ENCODE assay signal across 15 cellular contexts in genomic region chr22:38303974-38304373, GRCh38. TPM values are rescaled to one million over a fixed set of nuclear protein-coding genes. Genes with fewer than 3 reads are reported as not detected.
DNase-seq lines count a peak whose midpoint lies in the region; ATAC-seq and TF ChIP-seq lines count a peak whose summit lies in the region.
"Had no signal": no experiment of that assay in that cellular context is flagged by ENCODE, and none has a peak within 500 bp of the region (broad histone marks: within the 10 kb centered on the region; RNA-seq: fewer than 3 reads in every experiment).

No MANE protein-coding gene starts in this region.

- H3K36me3 Mint-ChIP-seq in endothelial cell (ENCODE audit: low read depth, unreplicated experiment): peaks cover 29% of the 10 kb centered on the region

- H3K9ac ChIP-seq in trophoblast cell (ENCODE audit: low read length): no peak overlapping the region

- no peak overlapping the region for H3K23ac ChIP-seq in trophoblast cell (ENCODE audit: low read length)

- H3K36me3 ChIP-seq in A673 (ENCODE audit: insufficient read depth, low read length, poor library complexity, severe bottlenecking): peaks cover 68% of the 10 kb centered on the region
- peaks cover 67 to 73% of the 10 kb centered on the region in 2 experiments for H3K36me3 ChIP-seq in trophoblast cell (ENCODE audit: control insufficient read depth in 1 of 2, insufficient read depth in 2 of 2, low read length in 2 of 2)
- peaks cover 4% of the 10 kb centered on the region for H3K36me3 ChIP-seq in mucosa of descending colon (ENCODE audit: low read depth)

- H2BK12ac ChIP-seq in trophoblast cell (ENCODE audit: low read length): no peak overlapping the region

- no peak for TF ChIP-seq CTCF in A673 (conservative IDR thresholded peaks at IDR 0.05; ENCODE audit: low read depth, low read length)
- TF ChIP-seq CTCF in RWPE1 (conservative IDR thresholded peaks at IDR 0.05; ENCODE audit: low read depth): no peak
- no peak for TF ChIP-seq CTCF in endothelial cell (IDR thresholded peaks at IDR 0.05; ENCODE audit: unreplicated experiment)
- no peak for TF ChIP-seq CTCF in mucosa of descending colon (IDR thresholded peaks at IDR 0.05)

- ATAC-seq in mucosa of descending colon: no peak
- no peak for ATAC-seq in HG03354 (IDR thresholded peaks at IDR 0.05; ENCODE audit: poor library complexity, severe bottlenecking, unreplicated experiment)
- ATAC-seq: Panc1 had no signal

- no peak overlapping the region for H3K14ac ChIP-seq in trophoblast cell (ENCODE audit: low read length)

- DNase-seq in A673 (ENCODE audit: low spot score) (no peak), RWPE1 (ENCODE audit: low spot score) (no peak), endothelial cell (ENCODE audit: low spot score) (no peak), trophoblast cell (no peak), hypothalamus (lab: John Stamatoyannopoulos, UW) (no peak), mucosa of descending colon (no peak), germinal center (ENCODE audit: low spot score) (no peak)
- DNase-seq: activated CD4-positive, alpha-beta T cell treated with anti-CD3 and anti-CD28 coated beads, Interleukin-2, amount 10 ng/mL, durations not matched to agents 24 days and 14 days; activated gamma-delta T cell; DMS53; MV-4-11; small intestine had no signal

- peaks cover 9% of the 10 kb centered on the region for H3K27me3 Mint-ChIP-seq in endothelial cell (ENCODE audit: unreplicated experiment)
- H3K27me3 Mint-ChIP-seq: activated CD4-positive, alpha-beta T cell treated with anti-CD3 and anti-CD28 coated beads, Interleukin-2, amount 10 ng/mL, durations not matched to agents 24 days and 14 days had no signal

- no peaks in the 10 kb centered on the region for H3K9me3 Mint-ChIP-seq in endothelial cell (ENCODE audit: unreplicated experiment)
- H3K9me3 Mint-ChIP-seq: activated CD4-positive, alpha-beta T cell treated with anti-CD3 and anti-CD28 coated beads, Interleukin-2, amount 10 ng/mL, durations not matched to agents 24 days and 14 days had no signal

- H3K4me3 ChIP-seq in A673 (ENCODE audit: low read depth, low read length, poor library complexity, severe bottlenecking) (no peak overlapping the region), trophoblast cell (ENCODE audit: low read depth, low read length) (no peak overlapping the region), mucosa of descending colon (no peak overlapping the region)
- H3K4me3 ChIP-seq: cardiac muscle cell had no signal

- no peak overlapping the region for H4K12ac ChIP-seq in trophoblast cell (ENCODE audit: low read depth, low read length)

- H3K4me1 ChIP-seq in A673 (ENCODE audit: insufficient read depth, low read length, poor library complexity, severe bottlenecking) (peaks cover 29% of the 10 kb centered on the region), trophoblast cell (ENCODE audit: control insufficient read depth in 1 of 2, insufficient read depth in 2 of 2, low read length in 2 of 2) (peaks cover 21 to 27% of the 10 kb centered on the region in 2 experiments), mucosa of descending colon (ENCODE audit: low read depth) (peaks cover 16% of the 10 kb centered on the region)

- peaks cover 9% of the 10 kb centered on the region for H3K79me1 ChIP-seq in trophoblast cell (ENCODE audit: low read length)

- H3K27ac Mint-ChIP-seq in endothelial cell (ENCODE audit: unreplicated experiment): peak overlapping the region; percentile 31
- H3K27ac Mint-ChIP-seq: activated CD4-positive, alpha-beta T cell treated with anti-CD3 and anti-CD28 coated beads, Interleukin-2, amount 10 ng/mL, durations not matched to agents 24 days and 14 days had no signal

- H4K91ac ChIP-seq in trophoblast cell (ENCODE audit: low read depth, low read length): no peak overlapping the region

- no TSS peak for BruUV-seq in A673 (replicated peaks; lab: Mats Ljungman, UMichigan)

- no peak overlapping the region for H3K4me2 ChIP-seq in trophoblast cell (ENCODE audit: low read length)

- no peak overlapping the region for H2AFZ ChIP-seq in trophoblast cell (ENCODE audit: insufficient read depth, low read length, poor library complexity)

- H2AK5ac ChIP-seq in trophoblast cell (ENCODE audit: low read length): no peak overlapping the region

- no peak overlapping the region for H3K4me3 Mint-ChIP-seq in endothelial cell (ENCODE audit: unreplicated experiment)
- H3K4me3 Mint-ChIP-seq: activated CD4-positive, alpha-beta T cell treated with anti-CD3 and anti-CD28 coated beads, Interleukin-2, amount 10 ng/mL, durations not matched to agents 24 days and 14 days had no signal

- H4K8ac ChIP-seq in trophoblast cell (ENCODE audit: low read depth, low read length): no peak overlapping the region

- H3K27ac ChIP-seq in A673 (ENCODE audit: low read depth, low read length, poor library complexity, severe bottlenecking) (peak overlapping the region; percentile 51), RWPE1 (peak overlapping the region; percentile 98), trophoblast cell (ENCODE audit: low read depth, low read length) (no peak overlapping the region)
- H3K27ac ChIP-seq: cardiac muscle cell had no signal

- peak overlapping the region; percentile 9 for H3K4ac ChIP-seq in trophoblast cell (ENCODE audit: low read depth, low read length)

- H3K27me3 ChIP-seq in A673 (replicated peaks; ENCODE audit: insufficient read depth, low read depth, low read length, poor library complexity) (no peaks in the 10 kb centered on the region), trophoblast cell (ENCODE audit: insufficient read depth, low read length) (no peaks in the 10 kb centered on the region)
- H3K27me3 ChIP-seq: cardiac muscle cell had no signal

- CTCF ChIA-PET in A673 (lab: Charles Lee) (no interaction called here), RWPE1 (lab: Yijun Ruan, JAX) (no interaction called here)

- WGBS in trophoblast cell (ENCODE audit: extremely low coverage, insufficient coverage, insufficient read length): no CpG with 5 or more reads among the region's 5 CpGs

- POLR2A ChIA-PET in A673 (lab: Charles Lee; ENCODE audit: low non-redundant PET): no interaction called here
- POLR2A ChIA-PET in RWPE1 (lab: Yijun Ruan, JAX; ENCODE audit: low non-redundant PET): no interaction called here

- peaks cover 17% of the 10 kb centered on the region for H3K79me2 ChIP-seq in trophoblast cell (ENCODE audit: control insufficient read depth, insufficient read depth, low read length, poor library complexity)

- no peaks in the 10 kb centered on the region for H3K9me3 ChIP-seq in A673 (ENCODE audit: low read depth, low read length, poor library complexity, severe bottlenecking)
- H3K9me3 ChIP-seq in trophoblast cell (ENCODE audit: insufficient read depth, low read depth, low read length): no peaks in the 10 kb centered on the region
- no peaks in the 10 kb centered on the region for H3K9me3 ChIP-seq in mucosa of descending colon

- peaks cover 22% of the 10 kb centered on the region for H3K4me1 Mint-ChIP-seq in endothelial cell (ENCODE audit: unreplicated experiment)

- H3K18ac ChIP-seq in trophoblast cell (ENCODE audit: low read length): no peak overlapping the region

- intact Hi-C loops in A673 (cut with micrococcal nuclease; ENCODE audit: unreplicated experiment): no loop called here
- intact Hi-C loops in mucosa of descending colon (cut with DNase I, micrococcal nuclease): no loop called here

- H2BK120ac ChIP-seq in trophoblast cell (ENCODE audit: insufficient read depth, low read length, poor library complexity): no peak overlapping the region

- H2BK5ac ChIP-seq in trophoblast cell (ENCODE audit: low read depth, low read length, poor library complexity): no peak overlapping the region

RNA-seq across cellular contexts. Expression of gene CSNK1E, which starts 13.3 kb away (rescaled TPM):
- total RNA-seq in A673 (2021) (196 and 200 TPM in 2 replicates), endothelial cell (ENCODE audit: unreplicated experiment) (144 TPM), mucosa of descending colon (100 to 1,000 TPM in 1 of 3 donors, 10 to 100 TPM in 2; 87.8 to 100 (median 89.8) TPM)
- 172 and 176 TPM in 2 replicates for polyA plus RNA-seq in trophoblast cell (2013)

RNA-seq across cellular contexts. Expression of gene TMEM184B, which starts 31.2 kb away (rescaled TPM):
- 45.6 and 50.9 TPM in 2 replicates for total RNA-seq in A673 (2021)
- total RNA-seq in endothelial cell (ENCODE audit: unreplicated experiment): 59.8 TPM
- 88.3 and 94.8 TPM in 2 replicates for polyA plus RNA-seq in trophoblast cell (2013)
- total RNA-seq in mucosa of descending colon: 10 to 100 TPM; 35.9 to 63.1 (median 38.2) TPM
